9 cellular contexts compared by ENCODE assay signal in genomic region chr5:93578813-93579560, GRCh38. TPM values are rescaled to one million over a fixed set of nuclear protein-coding genes. Genes with fewer than 3 reads are reported as not detected.
DNase-seq lines count a peak whose midpoint lies in the region; ATAC-seq, FAIRE-seq and TF ChIP-seq lines count a peak whose summit lies in the region.
"Had no signal": no experiment of that assay in that cellular context is flagged by ENCODE, and none has a peak within 500 bp of the region (broad histone marks: within the 10 kb centered on the region; RNA-seq: fewer than 3 reads in every experiment).

No MANE protein-coding gene starts in this region.

- H2AFZ ChIP-seq in endothelial cell of umbilical vein (ENCODE audit: low read depth, low read length): peak overlapping the region; percentile 41

- ATAC-seq in natural killer cell: no peak
- ATAC-seq in GM19324 (IDR thresholded peaks at IDR 0.05; ENCODE audit: low FRiP score, unreplicated experiment): no peak
- ATAC-seq in T-helper 17 cell: no peak
- no peak for ATAC-seq in GM18868 (IDR thresholded peaks at IDR 0.05; ENCODE audit: unreplicated experiment)

- peak overlapping the region; percentile 34 for H3K27ac ChIP-seq in endothelial cell of umbilical vein (ENCODE audit: insufficient read depth, low read depth, low read length)

- H3K27me3 Mint-ChIP-seq in natural killer cell (ENCODE audit: low read depth in 2 of 2) (peaks cover 52 to 57% of the 10 kb centered on the region in 2 donors), T-helper 17 cell (peaks cover 59% of the 10 kb centered on the region)

- no peaks in the 10 kb centered on the region for H3K9me3 Mint-ChIP-seq in natural killer cell
- H3K9me3 Mint-ChIP-seq: central memory CD8-positive, alpha-beta T cell had no signal

- no peak for TF ChIP-seq POLR2A in endothelial cell of umbilical vein (IDR thresholded peaks at IDR 0.05; ENCODE audit: low read depth, low read length)

- CTCF ChIA-PET in endothelial cell of umbilical vein (lab: Charles Lee): interaction anchor here (0.7 to 4.2 kb wide), 6 partner anchors 210 to 1061 kb away, joined by 3 to 28 read pairs (median 6); no protein-coding TSS in a partner anchor

- POLR2A ChIA-PET in endothelial cell of umbilical vein (lab: Charles Lee): no interaction called here

- peak overlapping the region; percentile 77 for H3K4me3 Mint-ChIP-seq in natural killer cell
- H3K4me3 Mint-ChIP-seq in T-helper 17 cell: no peak overlapping the region
- H3K4me3 Mint-ChIP-seq: central memory CD8-positive, alpha-beta T cell had no signal

- no peaks in the 10 kb centered on the region for H3K9me1 ChIP-seq in endothelial cell of umbilical vein (replicated peaks; ENCODE audit: control insufficient read depth, extremely low read depth, insufficient read depth, low read length)

- DNase-seq in AG09309 (ENCODE audit: low read depth) (no peak), HuH-7.5 (ENCODE audit: low spot score) (peak; percentile 56), endothelial cell of umbilical vein (ENCODE audit: low read depth, low spot score) (peak; percentile 56), natural killer cell (no peak), T-helper 17 cell (no peak)
- DNase-seq in stimulated activated CD4-positive, alpha-beta T cell treated with anti-CD3 and anti-CD28 coated beads, Interleukin-4, amount 100 ng/mL, for 1 hour: no peak

- H3K36me3 ChIP-seq in endothelial cell of umbilical vein (ENCODE audit: control insufficient read depth in 2 of 2, extremely low read depth in 1 of 2, insufficient read depth in 2 of 2, low read length in 2 of 2): no peaks in the 10 kb centered on the region

- no peaks in the 10 kb centered on the region for H3K27me3 ChIP-seq in endothelial cell of umbilical vein (ENCODE audit: control insufficient read depth in 2 of 2, insufficient read depth in 2 of 2, low read length in 2 of 2)

- H3K9me3 ChIP-seq in endothelial cell of umbilical vein (replicated peaks; ENCODE audit: control insufficient read depth, insufficient read depth, low read length): no peaks in the 10 kb centered on the region
- no peaks in the 10 kb centered on the region for H3K9me3 ChIP-seq in T-helper 17 cell (ENCODE audit: control insufficient read depth, low read length, poor library complexity, severe bottlenecking)

- H3K79me2 ChIP-seq in endothelial cell of umbilical vein (ENCODE audit: control insufficient read depth, insufficient read depth, low read length): peaks cover 35% of the 10 kb centered on the region

- intact Hi-C loops in endothelial cell of umbilical vein (cut with micrococcal nuclease) (no loop called here), natural killer cell (cut with micrococcal nuclease) (no loop called here)

- peaks cover 13% of the 10 kb centered on the region for H3K4me1 ChIP-seq in endothelial cell of umbilical vein (ENCODE audit: control insufficient read depth, extremely low read depth, insufficient read depth, low read length)

- peaks cover 6% of the 10 kb centered on the region for H3K36me3 Mint-ChIP-seq in natural killer cell
- H3K36me3 Mint-ChIP-seq in T-helper 17 cell (ENCODE audit: low read depth): peaks cover 4% of the 10 kb centered on the region

- no peak overlapping the region for H3K27ac Mint-ChIP-seq in natural killer cell
- H3K27ac Mint-ChIP-seq in T-helper 17 cell: no peak overlapping the region

- peaks cover 22 to 24% of the 10 kb centered on the region in 2 donors for H3K4me1 Mint-ChIP-seq in natural killer cell
- peaks cover 16% of the 10 kb centered on the region for H3K4me1 Mint-ChIP-seq in T-helper 17 cell

- H3K4me2 ChIP-seq in endothelial cell of umbilical vein (ENCODE audit: insufficient read depth, low read length): peak overlapping the region; percentile 65

- TF ChIP-seq CTCF in AG09309 (IDR thresholded peaks at IDR 0.05; ENCODE audit: control insufficient read depth, insufficient read depth, low read depth, low read length, missing control alignments) (no peak), endothelial cell of umbilical vein (IDR thresholded peaks at IDR 0.05; ENCODE audit: extremely low read depth in 1 of 2, insufficient read depth in 1 of 2, low read depth in 1 of 2, low read length in 2 of 2) (peak in 1 of 2 donors; percentile 7), natural killer cell (IDR thresholded peaks at IDR 0.05) (no peak)

- no peak for FAIRE-seq in endothelial cell of umbilical vein (lab: Jason Lieb, UNC)

- H3K4me3 ChIP-seq in AG09309 (ENCODE audit: control insufficient read depth, low read depth, low read length): peak overlapping the region; percentile 68
- H3K4me3 ChIP-seq in endothelial cell of umbilical vein (replicated peaks in 1 of 3; ENCODE audit: insufficient read depth in 1 of 3, low read depth in 1 of 3, low read length in 3 of 3): peak overlapping the region; percentile 40 to 93 (median 64)

- dilution Hi-C loops in endothelial cell of umbilical vein (cut with MboI; ENCODE audit: extremely low pct_ligation_motif_present, low sequenced_read_pairs): no loop called here

- no peaks in the 10 kb centered on the region for H4K20me1 ChIP-seq in endothelial cell of umbilical vein (replicated peaks; ENCODE audit: control insufficient read depth, extremely low read depth, insufficient read depth, low read length)

- peak overlapping the region; percentile 30 for H3K9ac ChIP-seq in endothelial cell of umbilical vein (replicated peaks; ENCODE audit: extremely low read depth, insufficient read depth, low read length)

- no TSS peak for BruUV-seq in endothelial cell of umbilical vein (replicated peaks; lab: Mats Ljungman, UMichigan)

TF ChIP-seq in endothelial cell of umbilical vein, 7 proteins besides CTCF, POLR2A, EP300 and RAD21:
- TF ChIP-seq POLR2AphosphoS5 (IDR thresholded peaks at IDR 0.05; ENCODE audit: insufficient read depth, low read depth, low read length): peak; percentile 49
- TF ChIP-seq EZH2 (IDR thresholded peaks at IDR 0.05; ENCODE audit: borderline replicate concordance, low read depth, low read length, severe bottlenecking): no peak
- TF ChIP-seq JUN (IDR thresholded peaks at IDR 0.05; ENCODE audit: borderline replicate concordance, insufficient read depth, insufficient read length, low read depth): no peak
TF ChIP-seq in endothelial cell of umbilical vein: peak in this region for 1.

RNA-seq across cellular contexts. Expression of gene NR2F1-AS1, which starts 2.0 kb away (rescaled TPM):
- total RNA-seq in endothelial cell of umbilical vein (13.8 and 15.2 TPM in 2 replicates), natural killer cell (not detected), T-helper 17 cell (not detected)
- 2.7 and 4.2 TPM in 2 replicates for polyA plus RNA-seq in endothelial cell of umbilical vein
- 7.2 and 7.4 TPM in 2 replicates for polyA plus RNA-seq in endothelial cell of umbilical vein (2011; cell fraction: cytosol; rRNA removed)
- polyA plus RNA-seq in endothelial cell of umbilical vein (2011; cell fraction: nucleus; rRNA removed): 21.4 and 23.4 TPM in 2 replicates
- polyA plus RNA-seq in endothelial cell of umbilical vein (2012): 13.3 and 18.0 TPM in 2 replicates
- 9.6 and 14.7 TPM in 2 replicates for polyA minus RNA-seq in endothelial cell of umbilical vein
- 1.6 TPM for polyA minus RNA-seq in endothelial cell of umbilical vein (2011; cell fraction: cytosol; rRNA and poly(A)+ RNA removed)
- 95.5 and 106 TPM in 2 replicates for polyA minus RNA-seq in endothelial cell of umbilical vein (2011; cell fraction: nucleus; rRNA and poly(A)+ RNA removed)

RNA-seq across cellular contexts. Expression of gene NR2F1, which starts 4.0 kb away (rescaled TPM):
- total RNA-seq in endothelial cell of umbilical vein (21.5 and 23.9 TPM in 2 replicates), natural killer cell (not detected), T-helper 17 cell (not detected)
- polyA plus RNA-seq in endothelial cell of umbilical vein: 33.4 and 38.7 TPM in 2 replicates
- 31.6 and 42.3 TPM in 2 replicates for polyA plus RNA-seq in endothelial cell of umbilical vein (2011; cell fraction: cytosol; rRNA removed)
- 97.7 and 111 TPM in 2 replicates for polyA plus RNA-seq in endothelial cell of umbilical vein (2011; cell fraction: nucleus; rRNA removed)
- 38.8 and 50.2 TPM in 2 replicates for polyA plus RNA-seq in endothelial cell of umbilical vein (2012)
- 24.0 and 27.0 TPM in 2 replicates for polyA minus RNA-seq in endothelial cell of umbilical vein
- 58.8 TPM for polyA minus RNA-seq in endothelial cell of umbilical vein (2011; cell fraction: cytosol; rRNA and poly(A)+ RNA removed)
- polyA minus RNA-seq in endothelial cell of umbilical vein (2011; cell fraction: nucleus; rRNA and poly(A)+ RNA removed): 30.2 and 53.4 TPM in 2 replicates

Comparison
In these comparisons a context has a peak if more than half of its experiments do, and no peak if none do; other contexts are left out.
1. DNase-seq: peak in HuH-7.5 (single experiment) and endothelial cell of umbilical vein (single experiment); none in AG09309 (single experiment), natural killer cell (single experiment), T-helper 17 cell (0 of 3) and stimulated activated CD4-positive, alpha-beta T cell treated with anti-CD3 and anti-CD28 coated beads, Interleukin-4, amount 100 ng/mL, for 1 hour (single experiment).
2. RNA of gene NR2F1-AS1, which starts 2.0 kb away (total RNA-seq): 13.8 to 15.2 TPM in endothelial cell of umbilical vein; not detected in natural killer cell and not detected in T-helper 17 cell; every median in the first group is over 10 times any median in the second.
3. RNA of gene NR2F1, which starts 4.0 kb away (total RNA-seq): 21.5 to 23.9 TPM in endothelial cell of umbilical vein; not detected in natural killer cell and not detected in T-helper 17 cell; every median in the first group is over 10 times any median in the second.